21 cellular contexts compared by ENCODE assay signal in genomic region chr22:39024923-39025322, GRCh38. TPM values are rescaled to one million over a fixed set of nuclear protein-coding genes. Genes with fewer than 3 reads are reported as not detected.
DNase-seq lines count a peak whose midpoint lies in the region; ATAC-seq lines count a peak whose summit lies in the region.
"Had no signal": no experiment of that assay in that cellular context is flagged by ENCODE, and none has a peak within 500 bp of the region (broad histone marks: within the 10 kb centered on the region; RNA-seq: fewer than 3 reads in every experiment).

No MANE protein-coding gene starts in this region.

- POLR2A ChIA-PET in CD8-positive, alpha-beta memory T cell (lab: Charles Lee), result no interaction called here
- POLR2A ChIA-PET in activated CD4-positive, alpha-beta memory T cell treated with anti-CD3 and anti-CD28 coated beads, Interleukin-2, amount 10 ng/mL, durations not matched to agents 7 days and 5 days (lab: Charles Lee), result interaction anchor here (0.8 to 1.2 kb wide), 2 partner anchors 11 to 70 kb away, joined by 3 to 4 read pairs; partner anchors contain the start of gene APOBEC3C

- H3K9me3 Mint-ChIP-seq in CD4-positive, CD25-positive, alpha-beta regulatory T cell, result no peaks in the 10 kb centered on the region
- H3K9me3 Mint-ChIP-seq in CD8-positive, alpha-beta memory T cell, result no peaks in the 10 kb centered on the region
- no peaks in the 10 kb centered on the region for H3K9me3 Mint-ChIP-seq in activated CD4-positive, alpha-beta memory T cell treated with anti-CD3 and anti-CD28 coated beads, Interleukin-2, amount 10 ng/mL, durations not matched to agents 7 days and 5 days
- no peaks in the 10 kb centered on the region for H3K9me3 Mint-ChIP-seq in central memory CD8-positive, alpha-beta T cell

- no peak for ATAC-seq in CD4-positive, CD25-positive, alpha-beta regulatory T cell (ENCODE audit: low read depth in 2 of 2)
- ATAC-seq in central memory CD8-positive, alpha-beta T cell (replicated peaks; ENCODE audit: extremely low read depth, poor library complexity, severe bottlenecking), result no peak
- ATAC-seq in HG02642 (IDR thresholded peaks at IDR 0.05; ENCODE audit: poor library complexity, unreplicated experiment), result no peak
- ATAC-seq in HG02852 (IDR thresholded peaks at IDR 0.05; ENCODE audit: unreplicated experiment), result no peak
- no peak for ATAC-seq in HG02938 (IDR thresholded peaks at IDR 0.05; ENCODE audit: unreplicated experiment)
- no peak for ATAC-seq in HG02678 (IDR thresholded peaks at IDR 0.05; ENCODE audit: unreplicated experiment)

- H3K36me3 ChIP-seq in CD4-positive, CD25-positive, alpha-beta regulatory T cell (ENCODE audit: control insufficient read depth, insufficient read depth, low read length), result peaks cover 10% of the 10 kb centered on the region
- peaks cover 8% of the 10 kb centered on the region for H3K36me3 ChIP-seq in CD8-positive, alpha-beta memory T cell (ENCODE audit: insufficient read depth, low read length)
- H3K36me3 ChIP-seq: cardiac muscle cell, SJCRH30 had no signal

- no peaks in the 10 kb centered on the region for H3K27me3 ChIP-seq in CD4-positive, CD25-positive, alpha-beta regulatory T cell (ENCODE audit: control insufficient read depth, insufficient read depth, low read length)
- no peaks in the 10 kb centered on the region for H3K27me3 ChIP-seq in CD8-positive, alpha-beta memory T cell (ENCODE audit: insufficient read depth, low read length, poor library complexity, severe bottlenecking)
- H3K27me3 ChIP-seq: cardiac muscle cell, dorsolateral prefrontal cortex, SJCRH30, spleen had no signal

- DNase-seq in CD4-positive, CD25-positive, alpha-beta regulatory T cell, result peak in 1 of 3 donors; percentile 46
- peak in 2 of 5 donors; percentile 38 to 56 for DNase-seq in CD8-positive, alpha-beta memory T cell
- peak; percentile 34 for DNase-seq in activated CD4-positive, alpha-beta memory T cell treated with anti-CD3 and anti-CD28 coated beads, Interleukin-2, amount 10 ng/mL, durations not matched to agents 7 days and 5 days
- DNase-seq in central memory CD8-positive, alpha-beta T cell (ENCODE audit: low spot score in 2 of 2), result no peak
- DNase-seq: activated CD4-positive, CD25-positive, alpha-beta regulatory T cell; activated CD8-positive, alpha-beta memory T cell treated with anti-CD3 and anti-CD28 coated beads, Interleukin-2, amount 50 U/mL, for 4 hours; amygdala; dorsolateral prefrontal cortex; EL; foreskin fibroblast; KBM-7; NCI-H187 treated with DMSO at 0.1 percent for 48 hours; retina; SJCRH30; spleen; stimulated activated CD4-positive, alpha-beta T cell treated with anti-CD3 and anti-CD28 coated beads, Interleukin-4, amount 100 ng/mL, for 4 hours had no signal

- no peaks in the 10 kb centered on the region for H3K27me3 Mint-ChIP-seq in CD4-positive, CD25-positive, alpha-beta regulatory T cell
- no peaks in the 10 kb centered on the region for H3K27me3 Mint-ChIP-seq in CD8-positive, alpha-beta memory T cell
- no peaks in the 10 kb centered on the region for H3K27me3 Mint-ChIP-seq in activated CD4-positive, alpha-beta memory T cell treated with anti-CD3 and anti-CD28 coated beads, Interleukin-2, amount 10 ng/mL, durations not matched to agents 7 days and 5 days
- H3K27me3 Mint-ChIP-seq in central memory CD8-positive, alpha-beta T cell, result no peaks in the 10 kb centered on the region

- peaks cover 6 to 81% (median 33%) of the 10 kb centered on the region in 4 donors for H3K4me1 Mint-ChIP-seq in CD4-positive, CD25-positive, alpha-beta regulatory T cell
- peaks cover 42 to 67% (median 46%) of the 10 kb centered on the region in 3 donors for H3K4me1 Mint-ChIP-seq in CD8-positive, alpha-beta memory T cell
- peaks cover 60% of the 10 kb centered on the region for H3K4me1 Mint-ChIP-seq in activated CD4-positive, alpha-beta memory T cell treated with anti-CD3 and anti-CD28 coated beads, Interleukin-2, amount 10 ng/mL, durations not matched to agents 7 days and 5 days
- peaks cover 53% of the 10 kb centered on the region for H3K4me1 Mint-ChIP-seq in central memory CD8-positive, alpha-beta T cell

- H3K36me3 Mint-ChIP-seq in CD4-positive, CD25-positive, alpha-beta regulatory T cell, result peaks cover 13% of the 10 kb centered on the region
- H3K36me3 Mint-ChIP-seq in CD8-positive, alpha-beta memory T cell, result peaks cover 0 to 53% (median 10%) of the 10 kb centered on the region in 3 donors
- peaks cover 66% of the 10 kb centered on the region for H3K36me3 Mint-ChIP-seq in activated CD4-positive, alpha-beta memory T cell treated with anti-CD3 and anti-CD28 coated beads, Interleukin-2, amount 10 ng/mL, durations not matched to agents 7 days and 5 days (ENCODE audit: low read depth)
- H3K36me3 Mint-ChIP-seq in central memory CD8-positive, alpha-beta T cell (ENCODE audit: insufficient read depth), result peaks cover 47% of the 10 kb centered on the region

- H3K27ac Mint-ChIP-seq in CD4-positive, CD25-positive, alpha-beta regulatory T cell, result peak overlapping the region; percentile 80 to 97 (median 86)
- peak overlapping the region; percentile 82 to 96 (median 90) for H3K27ac Mint-ChIP-seq in CD8-positive, alpha-beta memory T cell
- peak overlapping the region; percentile 78 for H3K27ac Mint-ChIP-seq in activated CD4-positive, alpha-beta memory T cell treated with anti-CD3 and anti-CD28 coated beads, Interleukin-2, amount 10 ng/mL, durations not matched to agents 7 days and 5 days
- H3K27ac Mint-ChIP-seq in central memory CD8-positive, alpha-beta T cell (ENCODE audit: low read depth), result peak overlapping the region; percentile 75

- peak overlapping the region; percentile 52 to 89 (median 80) for H3K4me3 Mint-ChIP-seq in CD4-positive, CD25-positive, alpha-beta regulatory T cell
- peak overlapping the region; percentile 49 to 96 (median 63) for H3K4me3 Mint-ChIP-seq in CD8-positive, alpha-beta memory T cell
- peak overlapping the region; percentile 21 for H3K4me3 Mint-ChIP-seq in activated CD4-positive, alpha-beta memory T cell treated with anti-CD3 and anti-CD28 coated beads, Interleukin-2, amount 10 ng/mL, durations not matched to agents 7 days and 5 days
- H3K4me3 Mint-ChIP-seq in central memory CD8-positive, alpha-beta T cell, result peak overlapping the region; percentile 98

- H3K9me3 ChIP-seq in CD4-positive, CD25-positive, alpha-beta regulatory T cell (ENCODE audit: control insufficient read depth in 2 of 2, low read length in 2 of 2), result no peaks in the 10 kb centered on the region
- H3K9me3 ChIP-seq in CD8-positive, alpha-beta memory T cell (ENCODE audit: low read length), result no peaks in the 10 kb centered on the region
- H3K9me3 ChIP-seq: SJCRH30, spleen had no signal

- H3K4me3 ChIP-seq in CD4-positive, CD25-positive, alpha-beta regulatory T cell (ENCODE audit: low read depth, low read length), result no peak overlapping the region
- H3K4me3 ChIP-seq in CD8-positive, alpha-beta memory T cell (ENCODE audit: low read length), result no peak overlapping the region
- H3K4me3 ChIP-seq: cardiac muscle cell, dorsolateral prefrontal cortex, SJCRH30, spleen had no signal

- CTCF ChIA-PET in CD8-positive, alpha-beta memory T cell (lab: Charles Lee), result no interaction called here
- CTCF ChIA-PET in activated CD4-positive, alpha-beta memory T cell treated with anti-CD3 and anti-CD28 coated beads, Interleukin-2, amount 10 ng/mL, durations not matched to agents 7 days and 5 days (lab: Charles Lee), result no interaction called here

- peak overlapping the region; percentile 51 for H3K27ac ChIP-seq in CD4-positive, CD25-positive, alpha-beta regulatory T cell (ENCODE audit: insufficient read depth, low read length, poor library complexity, severe bottlenecking)
- H3K27ac ChIP-seq in CD8-positive, alpha-beta memory T cell (ENCODE audit: low read depth, low read length), result peak overlapping the region; percentile 16
- H3K27ac ChIP-seq: cardiac muscle cell, dorsolateral prefrontal cortex, SJCRH30 had no signal

- H3K4me1 ChIP-seq in CD4-positive, CD25-positive, alpha-beta regulatory T cell (ENCODE audit: control insufficient read depth, insufficient read depth, low read length, poor library complexity, severe bottlenecking), result peaks cover 38% of the 10 kb centered on the region
- H3K4me1 ChIP-seq in CD8-positive, alpha-beta memory T cell (ENCODE audit: insufficient read depth, low read length), result peaks cover 35% of the 10 kb centered on the region
- H3K4me1 ChIP-seq: SJCRH30 had no signal

RNA-seq across cellular contexts. Expression of gene APOBEC3D, which starts 4.0 kb away (rescaled TPM):
- 24.4 TPM for total RNA-seq in CD4-positive, CD25-positive, alpha-beta regulatory T cell
- polyA plus RNA-seq in CD4-positive, CD25-positive, alpha-beta regulatory T cell, result 10 to 100 TPM; 14.4 to 24.7 (median 16.1) TPM
- total RNA-seq in CD8-positive, alpha-beta memory T cell, result 10 to 100 TPM; 40.8 to 41.3 TPM
- 20.1 TPM for polyA plus RNA-seq in CD8-positive, alpha-beta memory T cell
- total RNA-seq in activated CD4-positive, alpha-beta memory T cell treated with anti-CD3 and anti-CD28 coated beads, Interleukin-2, amount 10 ng/mL, durations not matched to agents 7 days and 5 days, result 10 to 100 TPM; 58.2 to 58.9 TPM
- total RNA-seq: SJCRH30 had no signal

RNA-seq across cellular contexts. Expression of gene APOBEC3C, which starts 10.9 kb away (rescaled TPM):
- total RNA-seq in CD4-positive, CD25-positive, alpha-beta regulatory T cell, result 59.0 TPM
- polyA plus RNA-seq in CD4-positive, CD25-positive, alpha-beta regulatory T cell, result 100 to 1,000 TPM in 2 of 4 donors, 10 to 100 TPM in 2; 87.5 to 146 (median 110) TPM
- 100 to 1,000 TPM; 133 to 138 TPM for total RNA-seq in CD8-positive, alpha-beta memory T cell
- polyA plus RNA-seq in CD8-positive, alpha-beta memory T cell, result 255 TPM
- 100 to 1,000 TPM; 146 to 157 TPM for total RNA-seq in activated CD4-positive, alpha-beta memory T cell treated with anti-CD3 and anti-CD28 coated beads, Interleukin-2, amount 10 ng/mL, durations not matched to agents 7 days and 5 days

RNA-seq across cellular contexts. Expression of gene APOBEC3F, which starts 15.7 kb away (rescaled TPM):
- 17.6 TPM for total RNA-seq in CD4-positive, CD25-positive, alpha-beta regulatory T cell
- 10 to 100 TPM in 2 of 4 donors, 1 to 10 TPM in 2; 7.8 to 18.4 (median 10.4) TPM for polyA plus RNA-seq in CD4-positive, CD25-positive, alpha-beta regulatory T cell
- total RNA-seq in CD8-positive, alpha-beta memory T cell, result 10 to 100 TPM; 28.4 to 30.1 TPM
- polyA plus RNA-seq in CD8-positive, alpha-beta memory T cell, result 20.5 TPM
- total RNA-seq in activated CD4-positive, alpha-beta memory T cell treated with anti-CD3 and anti-CD28 coated beads, Interleukin-2, amount 10 ng/mL, durations not matched to agents 7 days and 5 days, result 10 to 100 TPM; 36.4 to 42.2 TPM
- total RNA-seq: SJCRH30 had no signal

RNA-seq across cellular contexts. Expression of gene APOBEC3B, which starts 42.8 kb away (rescaled TPM):
- 2.1 TPM for total RNA-seq in CD4-positive, CD25-positive, alpha-beta regulatory T cell
- polyA plus RNA-seq in CD4-positive, CD25-positive, alpha-beta regulatory T cell, result 1 to 10 TPM in 2 of 4 donors, under 1 TPM in 2; 0.17 to 1.4 (median 1.1) TPM
- total RNA-seq in CD8-positive, alpha-beta memory T cell, result 1 to 10 TPM; 6.7 to 7.3 TPM
- polyA plus RNA-seq in CD8-positive, alpha-beta memory T cell, result 0.55 TPM
- 10 to 100 TPM; 51.6 to 51.9 TPM for total RNA-seq in activated CD4-positive, alpha-beta memory T cell treated with anti-CD3 and anti-CD28 coated beads, Interleukin-2, amount 10 ng/mL, durations not matched to agents 7 days and 5 days

RNA-seq across cellular contexts. Expression of gene APOBEC3G, which starts 52.2 kb away (rescaled TPM):
- 49.0 TPM for total RNA-seq in CD4-positive, CD25-positive, alpha-beta regulatory T cell
- polyA plus RNA-seq in CD4-positive, CD25-positive, alpha-beta regulatory T cell, result 100 to 1,000 TPM in 1 of 4 donors, 10 to 100 TPM in 3; 51.0 to 105 (median 75.6) TPM
- 100 to 1,000 TPM; 158 to 165 TPM for total RNA-seq in CD8-positive, alpha-beta memory T cell
- 256 TPM for polyA plus RNA-seq in CD8-positive, alpha-beta memory T cell
- total RNA-seq in activated CD4-positive, alpha-beta memory T cell treated with anti-CD3 and anti-CD28 coated beads, Interleukin-2, amount 10 ng/mL, durations not matched to agents 7 days and 5 days, result 100 to 1,000 TPM; 145 to 146 TPM
- total RNA-seq: SJCRH30 had no signal

Comparison
In these comparisons a context has a peak if more than half of its experiments do, and no peak if none do; other contexts are left out.
1. H3K4me3 Mint-ChIP-seq: peak in every context shown above with its lines; median percentile 98 in central memory CD8-positive, alpha-beta T cell; 80 in CD4-positive, CD25-positive, alpha-beta regulatory T cell; 63 in CD8-positive, alpha-beta memory T cell; 21 in activated CD4-positive, alpha-beta memory T cell treated with anti-CD3 and anti-CD28 coated beads, Interleukin-2, amount 10 ng/mL, durations not matched to agents 7 days and 5 days.